In genomic region chr6:157798851-157799250, GRCh38 we compare ENCODE assay signal across 26 cellular contexts. TPM values are rescaled to one million over a fixed set of nuclear protein-coding genes. Genes with fewer than 3 reads are reported as not detected.
DNase-seq lines count a peak whose midpoint lies in the region; ATAC-seq, FAIRE-seq and TF ChIP-seq lines count a peak whose summit lies in the region.
"Had no signal": no experiment of that assay in that cellular context is flagged by ENCODE, and none has a peak within 500 bp of the region (broad histone marks: within the 10 kb centered on the region; RNA-seq: fewer than 3 reads in every experiment).

No MANE protein-coding gene starts in this region.

- no peak for ATAC-seq in K562
- ATAC-seq in GM21576 (IDR thresholded peaks at IDR 0.05; ENCODE audit: unreplicated experiment): no peak
- ATAC-seq in naive thymus-derived CD8-positive, alpha-beta T cell: no peak
- ATAC-seq: effector memory CD8-positive, alpha-beta T cell; left ventricle myocardium superior; naive thymus-derived CD4-positive, alpha-beta T cell had no signal

- H3K27me3 Mint-ChIP-seq in activated CD4-positive, alpha-beta memory T cell treated with anti-CD3 and anti-CD28 coated beads for 36 hours: peaks cover 13% of the 10 kb centered on the region
- peaks cover 36% of the 10 kb centered on the region for H3K27me3 Mint-ChIP-seq in activated CD4-positive, alpha-beta memory T cell treated with anti-CD3 and anti-CD28 coated beads, Interleukin-2, amount 10 ng/mL, durations not matched to agents 7 days and 5 days
- no peaks in the 10 kb centered on the region for H3K27me3 Mint-ChIP-seq in naive thymus-derived CD8-positive, alpha-beta T cell

- TF ChIP-seq CTCF in NB4 (IDR thresholded peaks at IDR 0.05; ENCODE audit: low read depth, low read length) (no peak), K562 (IDR thresholded peaks at IDR 0.05 in 2 of 3, conservative IDR thresholded peaks at IDR 0.05 in 1 of 3; ENCODE audit: insufficient read depth in 2 of 3, low read depth in 1 of 3, low read length in 3 of 3) (no peak)

- H3K36me3 ChIP-seq in K562 (ENCODE audit: control insufficient read depth, insufficient read depth, low read length) (no peaks in the 10 kb centered on the region), HAP-1 (replicated peaks) (no peaks in the 10 kb centered on the region)
- H3K36me3 ChIP-seq: ascending aorta, BLaER1, cardiac muscle cell had no signal

- H3K9ac ChIP-seq in K562 (ENCODE audit: insufficient read depth in 1 of 2, low read depth in 2 of 2, low read length in 2 of 2): no peak overlapping the region
- H3K9ac ChIP-seq: BLaER1 had no signal

- H3K4me2 ChIP-seq in K562 (ENCODE audit: insufficient read depth, low read length): no peak overlapping the region
- H3K4me2 ChIP-seq: BLaER1 had no signal

- H3K9me3 ChIP-seq in K562 (replicated peaks; ENCODE audit: control insufficient read depth, insufficient read depth, low read depth, low read length) (no peaks in the 10 kb centered on the region; the same call in 1 of the 2 replicates), HAP-1 (no peaks in the 10 kb centered on the region)
- H3K9me3 ChIP-seq: ascending aorta, BLaER1, Caco-2 had no signal

- no peak overlapping the region for H3K4me3 Mint-ChIP-seq in activated CD4-positive, alpha-beta memory T cell treated with anti-CD3 and anti-CD28 coated beads for 36 hours
- no peak overlapping the region for H3K4me3 Mint-ChIP-seq in activated CD4-positive, alpha-beta memory T cell treated with anti-CD3 and anti-CD28 coated beads, Interleukin-2, amount 10 ng/mL, durations not matched to agents 7 days and 5 days
- no peak overlapping the region for H3K4me3 Mint-ChIP-seq in naive thymus-derived CD8-positive, alpha-beta T cell
- H3K4me3 Mint-ChIP-seq: effector memory CD8-positive, alpha-beta T cell; naive thymus-derived CD4-positive, alpha-beta T cell had no signal

- TF ChIP-seq POLR2A in GM12891 (IDR thresholded peaks at IDR 0.05; ENCODE audit: low read depth, low read length) (no peak), NB4 (IDR thresholded peaks at IDR 0.05; ENCODE audit: extremely low read depth, insufficient read length) (no peak), K562 (conservative IDR thresholded peaks at IDR 0.05) (no peak)

- peaks cover 15% of the 10 kb centered on the region for H3K36me3 Mint-ChIP-seq in activated CD4-positive, alpha-beta memory T cell treated with anti-CD3 and anti-CD28 coated beads for 36 hours
- no peaks in the 10 kb centered on the region for H3K36me3 Mint-ChIP-seq in activated CD4-positive, alpha-beta memory T cell treated with anti-CD3 and anti-CD28 coated beads, Interleukin-2, amount 10 ng/mL, durations not matched to agents 7 days and 5 days (ENCODE audit: low read depth)
- H3K36me3 Mint-ChIP-seq in naive thymus-derived CD8-positive, alpha-beta T cell: no peaks in the 10 kb centered on the region

- TF ChIP-seq RAD21 in K562 (CRISPR knock-in tag; conservative IDR thresholded peaks at IDR 0.05 in 1 of 2, IDR thresholded peaks at IDR 0.05 in 1 of 2): no peak

- intact Hi-C loops in activated CD4-positive, alpha-beta memory T cell treated with anti-CD3 and anti-CD28 coated beads for 36 hours (cut with micrococcal nuclease): no loop called here
- intact Hi-C loops in K562 (cut with micrococcal nuclease): no loop called here

- no peaks in the 10 kb centered on the region for H4K20me1 ChIP-seq in K562 (replicated peaks; ENCODE audit: control insufficient read depth, insufficient read depth, low read length)
- H4K20me1 ChIP-seq: BLaER1 had no signal

- DNase-seq in activated CD4-positive, alpha-beta memory T cell treated with anti-CD3 and anti-CD28 coated beads for 36 hours: peak; percentile 45
- no peak for DNase-seq in activated CD4-positive, alpha-beta memory T cell treated with anti-CD3 and anti-CD28 coated beads, Interleukin-2, amount 10 ng/mL, durations not matched to agents 7 days and 5 days
- DNase-seq in GM12891 (ENCODE audit: insufficient read length, low spot score): no peak
- peak; percentile 36 for DNase-seq in NB4 (ENCODE audit: low read depth)
- no peak for DNase-seq in K562 (ENCODE audit: extremely low read depth in 1 of 4, low spot score in 3 of 4)
- DNase-seq in HAP-1 (ENCODE audit: low spot score in 2 of 2): no peak
- no peak for DNase-seq in naive thymus-derived CD8-positive, alpha-beta T cell
- DNase-seq: Caco-2; effector memory CD8-positive, alpha-beta T cell; erythroblast; GDM1; KG1; left ventricle myocardium superior; MM.1S; naive thymus-derived CD4-positive, alpha-beta T cell; NCI-H446 treated with DMSO at 0.1 percent for 48 hours; nucleus accumbens had no signal

- H3K27me3 ChIP-seq in K562 (ENCODE audit: control insufficient read depth in 2 of 2, insufficient read depth in 2 of 2, low read length in 2 of 2) (no peaks in the 10 kb centered on the region), HAP-1 (ENCODE audit: low read depth) (peaks cover 3% of the 10 kb centered on the region; the same call in 1 of the 2 replicates)
- H3K27me3 ChIP-seq: ascending aorta, BLaER1, cardiac muscle cell had no signal

- FAIRE-seq in GM12891 (lab: Jason Lieb, UNC) (no peak), K562 (lab: Jason Lieb, UNC) (no peak)
- FAIRE-seq: GM18507, keratinocyte, urothelium cell line had no signal

- H3K4me1 ChIP-seq in K562 (replicated peaks in 1 of 2; ENCODE audit: control insufficient read depth in 2 of 2, insufficient read depth in 2 of 2, low read length in 2 of 2) (peaks cover 0 to 2% of the 10 kb centered on the region in 2 experiments; a peak in 1 of 5 replicates), HAP-1 (no peaks in the 10 kb centered on the region)
- H3K4me1 ChIP-seq: ascending aorta, BLaER1, Caco-2 had no signal

- no peak for TF ChIP-seq EP300 in K562 (IDR thresholded peaks at IDR 0.05; ENCODE audit: low read length)

- no peak overlapping the region for H3K27ac Mint-ChIP-seq in activated CD4-positive, alpha-beta memory T cell treated with anti-CD3 and anti-CD28 coated beads for 36 hours
- H3K27ac Mint-ChIP-seq in activated CD4-positive, alpha-beta memory T cell treated with anti-CD3 and anti-CD28 coated beads, Interleukin-2, amount 10 ng/mL, durations not matched to agents 7 days and 5 days: no peak overlapping the region
- no peak overlapping the region for H3K27ac Mint-ChIP-seq in naive thymus-derived CD8-positive, alpha-beta T cell
- H3K27ac Mint-ChIP-seq: effector memory CD8-positive, alpha-beta T cell had no signal

- in situ Hi-C loops in K562 (cut with MboI): no loop called here
- in situ Hi-C loops in HAP-1 (cut with MboI; ENCODE audit: low sequenced_read_pairs): no loop called here

- BruUV-seq in K562 (replicated peaks; lab: Mats Ljungman, UMichigan): no TSS peak

- H3K27ac ChIP-seq in K562 (ENCODE audit: extremely low read depth, low read depth, low read length): no peak overlapping the region
- H3K27ac ChIP-seq: ascending aorta, BLaER1, cardiac muscle cell, coronary artery, VCaP had no signal

- POLR2A ChIA-PET in activated CD4-positive, alpha-beta memory T cell treated with anti-CD3 and anti-CD28 coated beads for 36 hours (lab: Charles Lee): interaction anchor here (1.5 kb wide), 1 partner anchor 34 kb away, joined by 6 read pairs; no protein-coding TSS in a partner anchor
- POLR2A ChIA-PET in activated CD4-positive, alpha-beta memory T cell treated with anti-CD3 and anti-CD28 coated beads, Interleukin-2, amount 10 ng/mL, durations not matched to agents 7 days and 5 days (lab: Charles Lee): no interaction called here
- POLR2A ChIA-PET in K562 (lab: Yijun Ruan, JAX): interaction anchor here (1.3 kb wide), 1 partner anchor 11 kb away, joined by 3 read pairs; no protein-coding TSS in a partner anchor
- POLR2A ChIA-PET in naive thymus-derived CD8-positive, alpha-beta T cell (lab: Charles Lee): no interaction called here

- WGBS in K562 (ENCODE audit: insufficient coverage, low coverage, missing lambda C conversion rate): 50% methylated on average over 6 of the region's 6 CpGs

- no peaks in the 10 kb centered on the region for H3K9me1 ChIP-seq in K562 (ENCODE audit: control insufficient read depth, insufficient read depth, low read length)

- CTCF ChIA-PET in activated CD4-positive, alpha-beta memory T cell treated with anti-CD3 and anti-CD28 coated beads for 36 hours (lab: Charles Lee): interaction anchor here (4.0 kb wide), 1 partner anchor 43 kb away, joined by 26 read pairs; no protein-coding TSS in a partner anchor
- CTCF ChIA-PET in activated CD4-positive, alpha-beta memory T cell treated with anti-CD3 and anti-CD28 coated beads, Interleukin-2, amount 10 ng/mL, durations not matched to agents 7 days and 5 days (lab: Charles Lee): no interaction called here
- CTCF ChIA-PET in K562 (lab: Yijun Ruan, JAX; ENCODE audit: low intra/inter-chr PET ratio): no interaction called here

- peaks cover 22% of the 10 kb centered on the region for H3K9me3 Mint-ChIP-seq in activated CD4-positive, alpha-beta memory T cell treated with anti-CD3 and anti-CD28 coated beads for 36 hours
- no peaks in the 10 kb centered on the region for H3K9me3 Mint-ChIP-seq in activated CD4-positive, alpha-beta memory T cell treated with anti-CD3 and anti-CD28 coated beads, Interleukin-2, amount 10 ng/mL, durations not matched to agents 7 days and 5 days
- peaks cover 0 to 4% (median 0%) of the 10 kb centered on the region in 9 donors for H3K9me3 Mint-ChIP-seq in naive thymus-derived CD8-positive, alpha-beta T cell
- H3K9me3 Mint-ChIP-seq: effector memory CD8-positive, alpha-beta T cell had no signal

- peak overlapping the region; percentile 66 for H2AFZ ChIP-seq in K562 (ENCODE audit: low read depth, low read length)

- no peaks in the 10 kb centered on the region for H3K79me2 ChIP-seq in K562 (ENCODE audit: control insufficient read depth, insufficient read depth, low read length)

- no peak overlapping the region for H3K4me3 ChIP-seq in NB4 (ENCODE audit: low read depth, low read length)
- H3K4me3 ChIP-seq in K562: no peak overlapping the region
- H3K4me3 ChIP-seq in HAP-1: no peak overlapping the region
- H3K4me3 ChIP-seq: ascending aorta, BLaER1, cardiac muscle cell, coronary artery had no signal

- peaks cover 49% of the 10 kb centered on the region for H3K4me1 Mint-ChIP-seq in activated CD4-positive, alpha-beta memory T cell treated with anti-CD3 and anti-CD28 coated beads for 36 hours (ENCODE audit: low read depth)
- H3K4me1 Mint-ChIP-seq in activated CD4-positive, alpha-beta memory T cell treated with anti-CD3 and anti-CD28 coated beads, Interleukin-2, amount 10 ng/mL, durations not matched to agents 7 days and 5 days: peaks cover 16% of the 10 kb centered on the region
- peaks cover 5 to 10% (median 8%) of the 10 kb centered on the region in 4 donors for H3K4me1 Mint-ChIP-seq in naive thymus-derived CD8-positive, alpha-beta T cell

RNA-seq across cellular contexts. Expression of gene SNX9, which starts 24.2 kb away (rescaled TPM):
- 10 to 100 TPM; 59.3 to 59.7 TPM for total RNA-seq in activated CD4-positive, alpha-beta memory T cell treated with anti-CD3 and anti-CD28 coated beads for 36 hours
- total RNA-seq in activated CD4-positive, alpha-beta memory T cell treated with anti-CD3 and anti-CD28 coated beads, Interleukin-2, amount 10 ng/mL, durations not matched to agents 7 days and 5 days: 10 to 100 TPM; 39.8 to 40.1 TPM
- polyA plus RNA-seq in GM12891 (2012; ENCODE audit: low read depth, missing spikeins): 1.6 TPM
- 38.7 and 52.0 TPM in 2 replicates for total RNA-seq in K562 (2011; cell fraction: chromatin; rRNA removed; ENCODE audit: low replicate concordance)
- total RNA-seq in K562 (2011; cell fraction: nucleolus; rRNA removed): 23.3 and 24.7 TPM in 2 replicates
- 28.7 and 31.5 TPM in 2 replicates for total RNA-seq in K562 (2011; cell fraction: nucleoplasm; rRNA removed)
- total RNA-seq in K562 (2014; rRNA removed) (57.1 and 64.3 TPM in 2 replicates), K562 (2014; rRNA removed; fragmentation: Illumina TruSeq; extraction: Trizol) (52.8 and 59.8 TPM in 2 replicates), K562 (2015; rRNA removed; fragmentation: Illumina TruSeq; extraction: Trizol) (45.2 and 48.1 TPM in 2 replicates), K562 (2021) (66.8 and 72.2 TPM in 2 replicates)
- polyA plus RNA-seq in K562 (2011; rRNA removed) (63.6 and 80.2 TPM in 2 replicates), K562 (2014; fragmentation: Illumina TruSeq; extraction: Trizol) (79.5 and 81.7 TPM in 2 replicates), K562 (2014; fragmentation: Nextera tagmentation; extraction: Ambion mirVana) (1 to 10 TPM; 6.0 to 7.3 TPM), K562 (2014; rRNA removed) (61.3 and 70.0 TPM in 2 replicates)
- polyA plus RNA-seq in K562 (2011; cell fraction: cytosol; rRNA removed): 35.7 and 42.0 TPM in 2 replicates
- 56.0 and 61.8 TPM in 2 replicates for polyA plus RNA-seq in K562 (2011; cell fraction: nucleus; rRNA removed)
- 38.3 and 43.4 TPM in 2 replicates for polyA plus RNA-seq in K562 (2012)
- 59.7 and 63.7 TPM in 2 replicates for polyA minus RNA-seq in K562 (2011; rRNA and poly(A)+ RNA removed)
- polyA minus RNA-seq in K562 (2011; cell fraction: cytosol; rRNA and poly(A)+ RNA removed): 28.7 and 35.8 TPM in 2 replicates
- polyA minus RNA-seq in K562 (2011; cell fraction: nucleus; rRNA and poly(A)+ RNA removed): 21.7 and 34.3 TPM in 2 replicates
- total RNA-seq in naive thymus-derived CD8-positive, alpha-beta T cell: 10 to 100 TPM; 38.2 TPM
- polyA plus RNA-seq in naive thymus-derived CD8-positive, alpha-beta T cell: 10 to 100 TPM; 15.6 to 32.8 (median 19.7) TPM

Comparison
In these comparisons a context has a peak if more than half of its experiments do, and no peak if none do; other contexts are left out.
1. DNase-seq: peak in activated CD4-positive, alpha-beta memory T cell treated with anti-CD3 and anti-CD28 coated beads for 36 hours (single experiment) and NB4 (single experiment); none in activated CD4-positive, alpha-beta memory T cell treated with anti-CD3 and anti-CD28 coated beads, Interleukin-2, amount 10 ng/mL, durations not matched to agents 7 days and 5 days (single experiment), GM12891 (single experiment), K562 (0 of 4), HAP-1 (0 of 2) and naive thymus-derived CD8-positive, alpha-beta T cell (0 of 10).
2. POLR2A ChIA-PET loops: an anchor here in activated CD4-positive, alpha-beta memory T cell treated with anti-CD3 and anti-CD28 coated beads for 36 hours (1.5 kb wide) and K562 (1.3 kb wide); none called in activated CD4-positive, alpha-beta memory T cell treated with anti-CD3 and anti-CD28 coated beads, Interleukin-2, amount 10 ng/mL, durations not matched to agents 7 days and 5 days and naive thymus-derived CD8-positive, alpha-beta T cell.